In genomic region chr2:186611526-186611925, GRCh38 we compare ENCODE assay signal across 27 cellular contexts.
"Had no signal": no experiment of that assay in that cellular context is flagged by ENCODE, and none has a peak within 500 bp of the region (broad histone marks: within the 10 kb centered on the region; RNA-seq: fewer than 3 reads in every experiment).

No MANE protein-coding gene starts in this region.

- H3K36me3 Mint-ChIP-seq: natural killer cell had no signal

- ATAC-seq: activated CD4-positive, alpha-beta T cell treated with anti-CD3 and anti-CD28 coated beads for 36 hours; activated T-cell treated with anti-CD3 and anti-CD28 coated beads, Interleukin-2, amount 50 U/mL, for 4 hours; left lobe of liver; natural killer cell; stimulated activated memory B cell treated with anti-CD40 and anti-IgM and Interleukin-4, amounts not matched to agents 10 μg/mL and 1 μg/mL and 100 μg/mL, for 72 hours had no signal

- H3K27ac Mint-ChIP-seq: activated B cell treated with CpG ODN at 0.5 μM for 24 hours; activated CD4-positive, alpha-beta T cell treated with anti-CD3 and anti-CD28 coated beads for 36 hours; activated naive CD8-positive, alpha-beta T cell treated with anti-CD3 and anti-CD28 coated beads for 36 hours; natural killer cell; stimulated activated memory B cell treated with anti-CD40 and anti-IgM and Interleukin-4, amounts not matched to agents 10 μg/mL and 1 μg/mL and 100 μg/mL, for 72 hours had no signal

- H3K4me3 ChIP-seq: esophagus muscularis mucosa, ovary, prostate gland, right atrium auricular region, stomach, transverse colon, uterus had no signal

- H3K4me1 Mint-ChIP-seq: activated B cell treated with CpG ODN at 0.5 μM for 24 hours had no signal

- H3K4me3 Mint-ChIP-seq: activated B cell treated with CpG ODN at 0.5 μM for 24 hours; activated CD4-positive, alpha-beta T cell treated with anti-CD3 and anti-CD28 coated beads for 36 hours; activated naive CD8-positive, alpha-beta T cell treated with anti-CD3 and anti-CD28 coated beads for 36 hours; activated T-cell treated with anti-CD3 and anti-CD28 coated beads, Interleukin-2, amount 50 U/mL, for 4 hours; dendritic cell treated with granulocyte-macrophage colony-stimulating factor and Interleukin-4, amounts not matched to agents 40 ng/mL and 50 ng/mL, for 4 days; natural killer cell; stimulated activated memory B cell treated with anti-CD40 and anti-IgM and Interleukin-4, amounts not matched to agents 10 μg/mL and 1 μg/mL and 100 μg/mL, for 72 hours had no signal

- H3K9me3 ChIP-seq: esophagus muscularis mucosa, neutrophil, ovary, prostate gland, right atrium auricular region, stomach, transverse colon, uterus had no signal

- H3K9me3 Mint-ChIP-seq: activated B cell treated with CpG ODN at 0.5 μM for 24 hours; activated naive CD8-positive, alpha-beta T cell treated with anti-CD3 and anti-CD28 coated beads for 36 hours; activated T-cell treated with anti-CD3 and anti-CD28 coated beads, Interleukin-2, amount 50 U/mL, for 4 hours; dendritic cell treated with granulocyte-macrophage colony-stimulating factor and Interleukin-4, amounts not matched to agents 40 ng/mL and 50 ng/mL, for 4 days; natural killer cell; stimulated activated memory B cell treated with anti-CD40 and anti-IgM and Interleukin-4, amounts not matched to agents 10 μg/mL and 1 μg/mL and 100 μg/mL, for 72 hours had no signal

- DNase-seq: activated B cell treated with CpG ODN at 0.5 μM for 24 hours; activated CD4-positive, alpha-beta T cell treated with anti-CD3 and anti-CD28 coated beads for 36 hours; activated CD4-positive, alpha-beta T cell treated with anti-CD3 and anti-CD28 coated beads, Interleukin-2, amount 50 U/mL, for 4 hours; activated CD8-positive, alpha-beta memory T cell treated with anti-CD3 and anti-CD28 coated beads for 24 hours; activated CD8-positive, alpha-beta memory T cell treated with anti-CD3 and anti-CD28 coated beads, Interleukin-2, amount 50 U/mL, for 4 hours; activated naive CD4-positive, alpha-beta T cell treated with Interleukin-2 at 50 U/mL for 16 hours; activated naive CD8-positive, alpha-beta T cell treated with anti-CD3 and anti-CD28 coated beads for 36 hours; activated T-cell treated with anti-CD3 and anti-CD28 coated beads, Interleukin-2, amount 50 U/mL, for 4 hours; amniotic stem cell; effector CD8-positive, alpha-beta T cell; kidney; midbrain; natural killer cell; ovary; stimulated activated CD4-positive, alpha-beta T cell treated with anti-CD3 and anti-CD28 coated beads, Interleukin-1b, Interleukin-23, amount 100 ng/mL, for 48 hours; stomach; T-helper 9 cell; transverse colon; uterus had no signal

- FAIRE-seq: frontal cortex, kidney had no signal

- H3K27me3 ChIP-seq: esophagus muscularis mucosa, neutrophil, ovary, right atrium auricular region, stomach, transverse colon, uterus had no signal

- H3K27ac ChIP-seq: esophagus muscularis mucosa, neutrophil, ovary, prostate gland, stomach, transverse colon had no signal

- H3K27me3 Mint-ChIP-seq: activated B cell treated with CpG ODN at 0.5 μM for 24 hours; activated CD4-positive, alpha-beta T cell treated with anti-CD3 and anti-CD28 coated beads for 36 hours; activated naive CD8-positive, alpha-beta T cell treated with anti-CD3 and anti-CD28 coated beads for 36 hours; dendritic cell treated with granulocyte-macrophage colony-stimulating factor and Interleukin-4, amounts not matched to agents 40 ng/mL and 50 ng/mL, for 4 days; stimulated activated memory B cell treated with anti-CD40 and anti-IgM and Interleukin-4, amounts not matched to agents 10 μg/mL and 1 μg/mL and 100 μg/mL, for 72 hours had no signal

- H3K36me3 ChIP-seq: esophagus muscularis mucosa, neutrophil, ovary, prostate gland, right atrium auricular region, transverse colon, uterus had no signal

- H3K4me1 ChIP-seq: prostate gland, uterus had no signal
